Comparison of ENCODE assay signal across 1 cellular context in genomic region chr13:111092685-111093084, GRCh38.
TF ChIP-seq lines count a peak whose summit lies in the region.

No MANE protein-coding gene starts in this region.

TF ChIP-seq in H1, 55 proteins besides CTCF, POLR2A, EP300 and RAD21:
- TF ChIP-seq SIX5 (IDR thresholded peaks at IDR 0.05; ENCODE audit: low read depth, low read length) = no peak
- TF ChIP-seq KDM1A (IDR thresholded peaks at IDR 0.05; ENCODE audit: borderline replicate concordance, low read length) = no peak
- TF ChIP-seq USF2 (IDR thresholded peaks at IDR 0.05; ENCODE audit: low read length) = no peak
- no peak for TF ChIP-seq ATF3 (IDR thresholded peaks at IDR 0.05; ENCODE audit: insufficient read depth, low read depth, low read length)
- no peak for TF ChIP-seq MAFK (IDR thresholded peaks at IDR 0.05; ENCODE audit: low read depth, low read length)
- TF ChIP-seq SIRT6 (IDR thresholded peaks at IDR 0.05; ENCODE audit: low read length) = no peak
- TF ChIP-seq CREB1 (IDR thresholded peaks at IDR 0.05) = no peak
